14 cellular contexts compared by ENCODE assay signal in the genomic region with DNA sequence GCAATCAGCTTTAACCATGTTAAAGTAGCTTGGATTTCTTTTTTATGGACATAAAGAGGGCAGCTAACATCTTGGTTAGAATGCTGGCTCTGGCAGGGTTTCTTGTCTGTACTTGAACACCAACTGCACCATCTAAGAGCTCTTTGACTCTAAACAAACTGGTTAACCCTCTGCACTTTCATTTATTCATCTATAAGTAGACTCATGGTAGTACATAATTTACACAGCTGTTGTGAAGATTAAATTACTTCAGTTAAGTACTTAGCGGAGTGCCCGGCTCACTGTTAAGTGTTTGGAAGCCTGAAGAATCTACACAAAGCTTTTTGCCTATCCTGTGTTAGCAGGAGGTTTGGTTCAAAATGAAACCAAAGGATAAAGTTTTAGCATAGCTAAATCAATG.
"Had no signal": no experiment of that assay in that cellular context is flagged by ENCODE, and none has a peak within 500 bp of the region (broad histone marks: within the 10 kb centered on the region; RNA-seq: fewer than 3 reads in every experiment).

No MANE protein-coding gene starts in this region.

- H3K9me3 ChIP-seq: right atrium auricular region, thyroid gland, uterus had no signal

- ATAC-seq: activated CD4-positive, alpha-beta T cell treated with anti-CD3 and anti-CD28 coated beads for 36 hours; activated CD8-positive, alpha-beta T cell treated with anti-CD3 and anti-CD28 coated beads, Interleukin-2, amount 10 ng/mL, durations not matched to agents 7 days and 5 days had no signal

- H3K27ac ChIP-seq: neural progenitor cell, parathyroid adenoma, right atrium auricular region, skin epidermis, thyroid gland, uterus, WERI-Rb-1 had no signal

- H3K4me3 ChIP-seq: neural progenitor cell, right atrium auricular region, skin epidermis, thyroid gland, uterus had no signal

- H3K27me3 ChIP-seq: neural progenitor cell, right atrium auricular region, thyroid gland, uterus had no signal

- DNase-seq: activated CD4-positive, alpha-beta T cell treated with anti-CD3 and anti-CD28 coated beads for 36 hours; activated CD8-positive, alpha-beta memory T cell treated with anti-CD3 and anti-CD28 coated beads, Interleukin-2, amount 50 U/mL, for 48 hours; activated CD8-positive, alpha-beta T cell treated with anti-CD3 and anti-CD28 coated beads, Interleukin-2, amount 10 ng/mL, durations not matched to agents 7 days and 5 days; activated naive CD4-positive, alpha-beta T cell; aorta; endodermal cell; erythroblast; thyroid gland; uterus; WERI-Rb-1 had no signal

- H3K4me1 ChIP-seq: neural progenitor cell, parathyroid adenoma, right atrium auricular region, thyroid gland, uterus had no signal

- H3K36me3 ChIP-seq: neural progenitor cell, right atrium auricular region, thyroid gland, uterus, WERI-Rb-1 had no signal
